8 cellular contexts compared by ENCODE assay signal in genomic region chr18:45962461-45962860, GRCh38. TPM values are rescaled to one million over a fixed set of nuclear protein-coding genes. Genes with fewer than 3 reads are reported as not detected.
DNase-seq lines count a peak whose midpoint lies in the region; ATAC-seq and TF ChIP-seq lines count a peak whose summit lies in the region.

No MANE protein-coding gene starts in this region.

- no peaks in the 10 kb centered on the region for H3K36me3 ChIP-seq in ovary

- no peak overlapping the region for H3K4me3 Mint-ChIP-seq in activated T-cell treated with anti-CD3 and anti-CD28 coated beads, Interleukin-2, amount 50 U/mL, for 24 hours
- peak overlapping the region; percentile 54 for H3K4me3 Mint-ChIP-seq in stimulated activated effector memory CD8-positive, alpha-beta T cell treated with anti-CD3 and anti-CD28 coated beads, Interleukin-12 subunit alpha, Interleukin-12 subunit beta, amount 100 ng/mL, for 72 hours

- peak; percentile 79 for ATAC-seq in stimulated activated effector memory CD8-positive, alpha-beta T cell treated with anti-CD3 and anti-CD28 coated beads, Interleukin-12 subunit alpha, Interleukin-12 subunit beta, amount 100 ng/mL, for 72 hours
- no peak for ATAC-seq in GM18873 (IDR thresholded peaks at IDR 0.05; ENCODE audit: low FRiP score, unreplicated experiment)

- H3K27me3 Mint-ChIP-seq in activated T-cell treated with anti-CD3 and anti-CD28 coated beads, Interleukin-2, amount 50 U/mL, for 24 hours: no peaks in the 10 kb centered on the region

- TF ChIP-seq POLR2A in ovary (IDR thresholded peaks at IDR 0.05): no peak

- 55 to 83% (median 77%) methylated on average over 2 of the region's 2 CpGs for WGBS in ovary, 3 donors

- peaks cover 61% of the 10 kb centered on the region for H3K4me1 Mint-ChIP-seq in activated T-cell treated with anti-CD3 and anti-CD28 coated beads, Interleukin-2, amount 50 U/mL, for 24 hours (ENCODE audit: low read depth)
- H3K4me1 Mint-ChIP-seq in stimulated activated effector memory CD8-positive, alpha-beta T cell treated with anti-CD3 and anti-CD28 coated beads, Interleukin-12 subunit alpha, Interleukin-12 subunit beta, amount 100 ng/mL, for 72 hours: peaks cover 59% of the 10 kb centered on the region

- H3K27ac ChIP-seq in ovary (no peak overlapping the region), dorsolateral prefrontal cortex (no peak overlapping the region)

- TF ChIP-seq EP300 in ovary (IDR thresholded peaks at IDR 0.05): no peak

- intact Hi-C loops in ovary (cut with DNase I): loop anchor here in 2 of 4 donors (10.0 kb wide), 2 partner anchors 112 to 132 kb away; partner anchors contain the start of genes ATP5F1A (in 1 of the 2) and PSTPIP2 (in 1 of the 2)
- intact Hi-C loops in dorsolateral prefrontal cortex (cut with DNase I): loop anchor here in 1 of 2 donors (10.0 kb wide), 1 partner anchor 112 kb away; the partner anchor contains the start of gene PSTPIP2

- H3K27me3 ChIP-seq in ovary: no peaks in the 10 kb centered on the region
- H3K27me3 ChIP-seq in dorsolateral prefrontal cortex: no peaks in the 10 kb centered on the region

- H3K36me3 Mint-ChIP-seq in activated T-cell treated with anti-CD3 and anti-CD28 coated beads, Interleukin-2, amount 50 U/mL, for 24 hours (ENCODE audit: low read depth): peaks cover 47% of the 10 kb centered on the region
- H3K36me3 Mint-ChIP-seq in stimulated activated effector memory CD8-positive, alpha-beta T cell treated with anti-CD3 and anti-CD28 coated beads, Interleukin-12 subunit alpha, Interleukin-12 subunit beta, amount 100 ng/mL, for 72 hours: peaks cover 30% of the 10 kb centered on the region

- peaks cover 8% of the 10 kb centered on the region for H3K4me1 ChIP-seq in ovary (ENCODE audit: insufficient read depth)

- no peaks in the 10 kb centered on the region for H3K9me3 ChIP-seq in ovary

- H3K9me3 Mint-ChIP-seq in activated T-cell treated with anti-CD3 and anti-CD28 coated beads, Interleukin-2, amount 50 U/mL, for 24 hours: no peaks in the 10 kb centered on the region
- no peaks in the 10 kb centered on the region for H3K9me3 Mint-ChIP-seq in stimulated activated effector memory CD8-positive, alpha-beta T cell treated with anti-CD3 and anti-CD28 coated beads, Interleukin-12 subunit alpha, Interleukin-12 subunit beta, amount 100 ng/mL, for 72 hours

- no peak for DNase-seq in activated T-cell treated with anti-CD3 and anti-CD28 coated beads, Interleukin-2, amount 50 U/mL, for 24 hours
- DNase-seq in activated T-cell treated with anti-CD3 and anti-CD28 coated beads for 4 hours: no peak
- DNase-seq in SW480 (ENCODE audit: low spot score): peak; percentile 5
- DNase-seq in epithelial cell of proximal tubule (ENCODE audit: low read depth): peak; percentile 94
- no peak for DNase-seq in stimulated activated effector memory CD8-positive, alpha-beta T cell treated with anti-CD3 and anti-CD28 coated beads, Interleukin-12 subunit alpha, Interleukin-12 subunit beta, amount 100 ng/mL, for 72 hours (ENCODE audit: low spot score in 2 of 2)
- no peak for DNase-seq in ovary
- no peak for DNase-seq in dorsolateral prefrontal cortex

- TF ChIP-seq CTCF in epithelial cell of proximal tubule (conservative IDR thresholded peaks at IDR 0.05; ENCODE audit: low read depth, low read length) (no peak), ovary (IDR thresholded peaks at IDR 0.05) (no peak), dorsolateral prefrontal cortex (IDR thresholded peaks at IDR 0.05 in 54 of 56, conservative IDR thresholded peaks at IDR 0.05 in 2 of 56; ENCODE audit: low read depth in 1 of 56, partially characterized antibody in 56 of 56) (no peak)

- H3K27ac Mint-ChIP-seq in activated T-cell treated with anti-CD3 and anti-CD28 coated beads, Interleukin-2, amount 50 U/mL, for 24 hours: peak overlapping the region; percentile 46
- H3K27ac Mint-ChIP-seq in stimulated activated effector memory CD8-positive, alpha-beta T cell treated with anti-CD3 and anti-CD28 coated beads, Interleukin-12 subunit alpha, Interleukin-12 subunit beta, amount 100 ng/mL, for 72 hours: peak overlapping the region; percentile 92

- no peak overlapping the region for H3K4me3 ChIP-seq in epithelial cell of proximal tubule (ENCODE audit: low read depth, low read length)
- no peak overlapping the region for H3K4me3 ChIP-seq in ovary
- no peak overlapping the region for H3K4me3 ChIP-seq in dorsolateral prefrontal cortex

RNA-seq across cellular contexts. Expression of gene EPG5, which starts 4.7 kb away (rescaled TPM):
- total RNA-seq in epithelial cell of proximal tubule (10.7 and 13.6 TPM in 2 replicates), ovary (10 to 100 TPM; 16.4 to 28.4 (median 25.8) TPM), dorsolateral prefrontal cortex (10 to 100 TPM; 33.0 to 67.5 (median 49.2) TPM)
- polyA plus RNA-seq in ovary: 10 to 100 TPM in 1 of 2 donors, 1 to 10 TPM in 1; 8.9 to 13.6 TPM

Comparison
In these comparisons a context has a peak if more than half of its experiments do, and no peak if none do; other contexts are left out.
1. DNase-seq: peak in SW480 (single experiment) and epithelial cell of proximal tubule (single experiment); none in activated T-cell treated with anti-CD3 and anti-CD28 coated beads, Interleukin-2, amount 50 U/mL, for 24 hours (single experiment), activated T-cell treated with anti-CD3 and anti-CD28 coated beads for 4 hours (single experiment), stimulated activated effector memory CD8-positive, alpha-beta T cell treated with anti-CD3 and anti-CD28 coated beads, Interleukin-12 subunit alpha, Interleukin-12 subunit beta, amount 100 ng/mL, for 72 hours (0 of 2), ovary (0 of 5) and dorsolateral prefrontal cortex (0 of 10).